ENCODE assay signal across 25 cellular contexts in the genomic region with DNA sequence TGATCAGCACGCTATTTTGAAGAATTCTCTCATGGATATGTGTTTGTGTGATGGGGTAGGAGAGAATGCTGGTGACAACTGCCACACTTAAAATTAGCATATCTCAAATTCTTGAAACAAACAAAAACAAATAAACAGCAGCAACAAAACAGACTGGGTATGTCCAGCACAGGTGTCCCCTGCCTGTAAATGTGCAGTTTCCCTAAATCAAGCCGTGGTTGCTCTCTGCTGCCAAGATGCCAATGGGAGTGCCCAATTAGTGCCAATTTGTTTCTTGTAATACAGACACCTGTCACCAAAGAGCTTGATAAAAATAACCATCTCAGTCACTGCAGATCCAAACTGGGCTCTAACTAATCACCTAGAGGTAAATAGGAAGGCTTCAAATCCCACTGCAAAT.
"Had no signal": no experiment of that assay in that cellular context is flagged by ENCODE, and none has a peak within 500 bp of the region (broad histone marks: within the 10 kb centered on the region; RNA-seq: fewer than 3 reads in every experiment).

No MANE protein-coding gene starts in this region.

- FAIRE-seq: K562, TTC549 had no signal

- H3K27ac ChIP-seq: brain microvascular endothelial cell, cardiac muscle cell, colonic mucosa had no signal

- DNase-seq: activated CD4-positive, alpha-beta T cell treated with anti-CD3 and anti-CD28 coated beads, Interleukin-2, amount 10 ng/mL, durations not matched to agents 7 days and 5 days; activated CD4-positive, CD25-positive, alpha-beta regulatory T cell; activated CD8-positive, alpha-beta memory T cell treated with anti-CD3 and anti-CD28 coated beads for 24 hours; activated gamma-delta T cell; activated naive CD4-positive, alpha-beta T cell treated with anti-CD3 and anti-CD28 coated beads for 36 hours; activated T-cell treated with anti-CD3 and anti-CD28 coated beads, Interleukin-2, amount 50 U/mL, for 4 hours; brain microvascular endothelial cell; cerebellar nuclear complex; colonic mucosa; Kasumi-1; NCI-H1092; NCI-H1436; NCI-H187 treated with DMSO at 0.1 percent for 48 hours; NCI-H2081 treated with DMSO at 0.1 percent for 48 hours; NCI-H446; NCI-H524; OCI-M1; T-cell; T1000 had no signal

- H3K4me3 ChIP-seq: cardiac muscle cell, colonic mucosa, K562 had no signal

- H3K4me1 ChIP-seq: colonic mucosa had no signal

- ATAC-seq: activated T-cell treated with anti-CD3 and anti-CD28 coated beads, Interleukin-2, amount 50 U/mL, for 4 hours; activated T-helper 17 cell treated with anti-CD3 and anti-CD28 coated beads, Interleukin-2, amount 50 U/mL, for 72 hours; K562; Panc1; Right ventricle myocardium inferior; T-cell had no signal

- H3K9me3 ChIP-seq: colonic mucosa had no signal

- H3K27me3 ChIP-seq: brain microvascular endothelial cell, cardiac muscle cell, colonic mucosa had no signal

- H3K36me3 ChIP-seq: brain microvascular endothelial cell, cardiac muscle cell, colonic mucosa had no signal
